In the genomic region with DNA sequence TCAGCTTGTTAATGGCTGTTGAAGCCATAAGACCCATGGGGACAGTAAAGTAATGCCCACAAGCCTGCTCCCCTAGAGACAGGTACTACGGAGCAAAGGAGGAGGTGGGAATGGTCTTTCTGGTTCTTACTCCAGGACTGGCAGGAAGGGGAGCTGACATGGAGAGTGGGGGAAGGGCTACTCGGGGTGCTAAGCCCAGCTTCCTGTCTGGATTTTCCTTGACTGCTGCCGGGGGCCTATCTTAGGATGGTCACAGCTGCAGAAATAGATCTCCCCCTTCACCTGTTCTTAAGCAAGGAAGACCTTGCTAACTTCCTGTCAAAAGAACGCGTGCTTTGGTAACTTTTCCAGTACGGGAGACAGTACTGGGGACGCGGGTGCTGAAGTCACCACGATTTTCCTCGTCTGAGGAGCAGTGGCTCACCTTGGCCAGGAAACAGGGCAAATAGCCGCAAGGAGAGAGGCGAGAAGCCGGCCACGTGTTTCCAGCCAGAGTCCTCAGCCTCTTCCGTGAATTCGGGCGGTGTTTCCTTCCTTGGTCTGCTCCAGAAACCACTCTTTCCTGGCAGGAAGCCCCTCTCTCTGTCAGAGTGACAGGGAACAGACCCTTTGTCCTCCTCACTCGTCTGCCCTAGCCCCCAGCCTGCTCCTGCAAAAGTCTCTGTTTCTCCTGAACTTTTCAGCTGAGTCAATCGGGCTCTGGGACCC, we compare ENCODE assay signal across 10 cellular contexts. TPM values are rescaled to one million over a fixed set of nuclear protein-coding genes. Genes with fewer than 3 reads are reported as not detected.
DNase-seq lines count a peak whose midpoint lies in the region; ATAC-seq, FAIRE-seq and TF ChIP-seq lines count a peak whose summit lies in the region.
"Had no signal": no experiment of that assay in that cellular context is flagged by ENCODE, and none has a peak within 500 bp of the region (broad histone marks: within the 10 kb centered on the region; RNA-seq: fewer than 3 reads in every experiment).

No MANE protein-coding gene starts in this region.

- DNase-seq in DMS53 (lab: John Stamatoyannopoulos, UW) (peak; percentile 20), DMS53 treated with DMSO at 0.1 percent for 48 hours (lab: John Stamatoyannopoulos, UW; ENCODE audit: unreplicated experiment) (no peak), adrenal gland (peak in 4 of 7 donors; percentile 19 to 63 (median 38)), kidney (no peak), stomach (no peak), H54 (ENCODE audit: insufficient read length, low spot score) (no peak), NAMALWA (ENCODE audit: low spot score) (no peak)

- 9 to 27% (median 24%) methylated on average over 4 to 19 of the region's 19 CpGs for WGBS in adrenal gland, 4 donors
- 13 to 17% (median 17%) methylated on average over 19 of the region's 19 CpGs for WGBS in stomach, 5 donors

- H3K4me3 ChIP-seq in adrenal gland: peak overlapping the region in 2 of 4 donors; percentile 56 to 77
- peak overlapping the region; percentile 61 to 69 for H3K4me3 ChIP-seq in kidney (ENCODE audit: low read length in 2 of 2)
- H3K4me3 ChIP-seq in stomach: peak overlapping the region; percentile 50 to 68 (median 60)

- H3K27me3 ChIP-seq in adrenal gland (peaks cover 6% of the 10 kb centered on the region), stomach (peaks cover 0 to 59% (median 19%) of the 10 kb centered on the region in 3 donors)

- TF ChIP-seq EP300 in stomach (IDR thresholded peaks at IDR 0.05): no peak

- H3K9ac ChIP-seq in kidney (ENCODE audit: low read length in 2 of 2): no peak overlapping the region

- H3K9me3 ChIP-seq in adrenal gland (replicated peaks in 1 of 3) (no peaks in the 10 kb centered on the region), kidney (ENCODE audit: control insufficient read depth in 1 of 2, low read length in 2 of 2) (no peaks in the 10 kb centered on the region), stomach (no peaks in the 10 kb centered on the region)

- no peak for TF ChIP-seq POLR2A in adrenal gland (IDR thresholded peaks at IDR 0.05)
- TF ChIP-seq POLR2A in stomach (IDR thresholded peaks at IDR 0.05): no peak
- TF ChIP-seq POLR2A in H54 (IDR thresholded peaks at IDR 0.05; ENCODE audit: low read depth, low read length): no peak

- ATAC-seq in GM18868 (IDR thresholded peaks at IDR 0.05; ENCODE audit: unreplicated experiment): no peak

- no peak for TF ChIP-seq CTCF in adrenal gland (IDR thresholded peaks at IDR 0.05)
- TF ChIP-seq CTCF in kidney (IDR thresholded peaks at IDR 0.05; ENCODE audit: borderline replicate concordance, extremely low read depth, insufficient read depth): no peak
- no peak for TF ChIP-seq CTCF in stomach (IDR thresholded peaks at IDR 0.05)

- FAIRE-seq in kidney (lab: Jason Lieb, UNC): no peak
- FAIRE-seq in H54 (lab: Jason Lieb, UNC): no peak
- FAIRE-seq: endometrium had no signal

- H3K4me1 ChIP-seq in adrenal gland (replicated peaks in 1 of 2) (peaks cover 10 to 15% of the 10 kb centered on the region in 2 donors), kidney (ENCODE audit: control insufficient read depth in 1 of 2, insufficient read depth in 1 of 2, low read depth in 1 of 2, low read length in 2 of 2) (peaks cover 0 to 7% of the 10 kb centered on the region in 2 donors), stomach (peaks cover 16 to 27% (median 21%) of the 10 kb centered on the region in 4 donors)

- intact Hi-C loops in adrenal gland (cut with DNase I) (no loop called here), kidney (cut with DNase I) (no loop called here), stomach (cut with DNase I; ENCODE audit: low total_unique reads) (no loop called here)

- H3K36me3 ChIP-seq in adrenal gland (replicated peaks in 1 of 2) (no peaks in the 10 kb centered on the region), kidney (ENCODE audit: control insufficient read depth in 1 of 2, insufficient read depth in 2 of 2, low read length in 2 of 2) (no peaks in the 10 kb centered on the region), stomach (peaks cover 0 to 3% (median under 1%) of the 10 kb centered on the region in 4 donors)

- no peak overlapping the region for H3K27ac ChIP-seq in adrenal gland
- peak overlapping the region in 1 of 2 donors; percentile 3 for H3K27ac ChIP-seq in kidney (ENCODE audit: low read depth in 2 of 2, low read length in 2 of 2)
- peak overlapping the region in 4 of 5 donors; percentile 5 to 42 (median 31) for H3K27ac ChIP-seq in stomach
- H3K27ac ChIP-seq: 22Rv1 had no signal

RNA-seq across cellular contexts. Expression of a gene that starts 0.7 kb away (rescaled TPM):
- under 1 TPM in 6 of 8 donors, not detected in 2; 0.26 to 0.84 (median 0.54) TPM for total RNA-seq in adrenal gland
- under 1 TPM; 0.05 to 0.72 (median 0.71) TPM for polyA plus RNA-seq in adrenal gland
- total RNA-seq in kidney: 4.4 TPM
- 1.2 TPM for polyA plus RNA-seq in kidney (ENCODE audit: insufficient read depth, low read depth, low replicate concordance)
- total RNA-seq in stomach: under 1 TPM in 1 of 5 donors, not detected in 4; 0.92 TPM
- polyA plus RNA-seq in stomach: under 1 TPM in 2 of 3 donors, not detected in 1; 0.08 to 0.50 TPM

RNA-seq across cellular contexts. Expression of a gene that starts 22.9 kb away (rescaled TPM):
- total RNA-seq in adrenal gland (10 to 100 TPM; 16.6 to 42.2 (median 20.9) TPM), kidney (38.8 TPM), stomach (10 to 100 TPM in 1 of 5 donors, 1 to 10 TPM in 2, not detected in 2; 4.7 to 25.3 (median 9.9) TPM)
- polyA plus RNA-seq in adrenal gland (10 to 100 TPM in 2 of 3 donors, 1 to 10 TPM in 1; 9.6 to 40.5 (median 35.0) TPM), kidney (ENCODE audit: insufficient read depth, low read depth, low replicate concordance) (55.8 TPM), stomach (10 to 100 TPM in 2 of 3 donors, 1 to 10 TPM in 1; 8.2 to 15.4 (median 11.5) TPM)

RNA-seq across cellular contexts. Expression of a gene that starts 24.8 kb away (rescaled TPM):
- total RNA-seq in adrenal gland: 1 to 10 TPM in 7 of 8 donors, under 1 TPM in 1; 0.30 to 4.2 (median 2.1) TPM
- 1 to 10 TPM in 2 of 3 donors, under 1 TPM in 1; 0.42 to 1.9 (median 1.4) TPM for polyA plus RNA-seq in adrenal gland
- total RNA-seq in kidney: 3.4 TPM
- polyA plus RNA-seq in kidney (ENCODE audit: insufficient read depth, low read depth, low replicate concordance): 0.19 TPM
- 1 to 10 TPM in 3 of 5 donors, not detected in 2; 1.2 to 2.7 (median 2.4) TPM for total RNA-seq in stomach
- under 1 TPM; 0.05 to 0.31 (median 0.19) TPM for polyA plus RNA-seq in stomach

Comparison
In these comparisons a context has a peak if more than half of its experiments do, and no peak if none do; other contexts are left out.
1. DNase-seq: peak in DMS53 (single experiment) and adrenal gland (4 of 7); none in DMS53 treated with DMSO at 0.1 percent for 48 hours (single experiment), kidney (single experiment), stomach (single experiment), H54 (single experiment) and NAMALWA (single experiment).
2. H3K27ac ChIP-seq: peak in stomach (4 of 5); none in adrenal gland (0 of 5).